11 cellular contexts compared by ENCODE assay signal in the genomic region with DNA sequence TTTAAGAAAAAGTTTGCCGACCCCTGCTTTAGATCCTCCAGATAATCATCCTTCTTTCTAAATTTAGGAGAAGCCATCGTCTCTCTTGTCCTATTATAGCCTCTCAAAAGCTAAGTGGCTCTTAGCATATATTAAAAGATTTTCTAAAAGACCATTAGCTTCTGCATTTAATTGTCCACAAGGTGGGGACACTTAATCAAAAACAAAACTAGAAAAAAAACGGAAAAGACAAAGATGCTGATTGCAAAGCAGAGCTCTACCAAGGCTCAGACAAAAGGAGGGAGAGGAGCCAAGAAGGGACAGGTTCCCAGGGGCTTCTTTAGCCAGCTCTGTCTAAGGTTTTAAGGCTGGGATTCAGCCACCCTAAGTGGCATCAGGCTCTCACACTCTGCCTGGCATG.
DNase-seq lines count a peak whose midpoint lies in the region; ATAC-seq and TF ChIP-seq lines count a peak whose summit lies in the region.
"Had no signal": no experiment of that assay in that cellular context is flagged by ENCODE, and none has a peak within 500 bp of the region (broad histone marks: within the 10 kb centered on the region; RNA-seq: fewer than 3 reads in every experiment).

No MANE protein-coding gene starts in this region.

- intact Hi-C loops in CD8-positive, alpha-beta T cell (cut with DNase I, micrococcal nuclease) = no loop called here

- no peaks in the 10 kb centered on the region for H3K9me2 ChIP-seq in GM23338 (ENCODE audit: insufficient read depth)

- H3K4me3 ChIP-seq in AG04449 (ENCODE audit: low read depth, low read length) (no peak overlapping the region), GM23338 (no peak overlapping the region)
- no peak overlapping the region for H3K4me3 ChIP-seq in CD8-positive, alpha-beta T cell (ENCODE audit: low read depth, low read length)
- H3K4me3 ChIP-seq: tibial nerve had no signal

- no peaks in the 10 kb centered on the region for H3K79me2 ChIP-seq in GM23338 (replicated peaks; ENCODE audit: insufficient read depth)

- H3K36me3 Mint-ChIP-seq in GM23338 (ENCODE audit: low read depth) = peaks cover 24% of the 10 kb centered on the region; the same call in 2 of the 3 replicates
- no peaks in the 10 kb centered on the region for H3K36me3 Mint-ChIP-seq in CD8-positive, alpha-beta T cell

- H3K27me3 ChIP-seq in GM23338 (ENCODE audit: insufficient read depth) (no peaks in the 10 kb centered on the region), foreskin keratinocyte (no peaks in the 10 kb centered on the region)
- no peaks in the 10 kb centered on the region for H3K27me3 ChIP-seq in CD8-positive, alpha-beta T cell (ENCODE audit: insufficient read depth, low read length)
- H3K27me3 ChIP-seq: tibial nerve had no signal

- ATAC-seq in GM23338 (no peak), foreskin keratinocyte (no peak), GM19324 (IDR thresholded peaks at IDR 0.05; ENCODE audit: low FRiP score, unreplicated experiment) (no peak)
- ATAC-seq in CD8-positive, alpha-beta T cell = no peak

- peaks cover 9% of the 10 kb centered on the region for H4K20me1 ChIP-seq in GM23338 (replicated peaks; ENCODE audit: insufficient read depth)

- peak; percentile 3 for TF ChIP-seq CTCF in AG04449 (IDR thresholded peaks at IDR 0.05; ENCODE audit: insufficient read depth, low read length, missing control alignments)
- TF ChIP-seq CTCF in GM23338 (conservative IDR thresholded peaks at IDR 0.05; ENCODE audit: low read depth in 2 of 2) = peak in 1 of 2 experiments; percentile 36; a peak in 2 of 4 replicates
- peak; percentile 60 for TF ChIP-seq CTCF in foreskin keratinocyte (conservative IDR thresholded peaks at IDR 0.05)
- no peak for TF ChIP-seq CTCF in CD8-positive, alpha-beta T cell (IDR thresholded peaks at IDR 0.05)

- H3K27ac Mint-ChIP-seq in GM23338 = no peak overlapping the region
- no peak overlapping the region for H3K27ac Mint-ChIP-seq in CD8-positive, alpha-beta T cell

- no peak overlapping the region for H3K4me2 ChIP-seq in GM23338

- H3K9me3 ChIP-seq in CD8-positive, alpha-beta T cell (ENCODE audit: low read length) = no peaks in the 10 kb centered on the region
- H3K9me3 ChIP-seq: tibial nerve had no signal

- in situ Hi-C loops in ACHN (cut with HindIII; ENCODE audit: low pct_ligation_motif_present, low pct_unique_long_range_greater_than_20kb, low sequenced_read_pairs) = no loop called here

- CTCF ChIA-PET in AG04449 (lab: Yijun Ruan, JAX) = interaction anchor here (0.6 to 10.1 kb wide), 28 partner anchors 10 to 1010 kb away, joined by 3 to 114 read pairs (median 3); a partner anchor contains a TSS
- CTCF ChIA-PET in CD8-positive, alpha-beta T cell (lab: Charles Lee) = no interaction called here

- H3K36me3 ChIP-seq in GM23338 (ENCODE audit: insufficient read depth) = no peaks in the 10 kb centered on the region
- H3K36me3 ChIP-seq in CD8-positive, alpha-beta T cell (ENCODE audit: insufficient read depth, low read length) = no peaks in the 10 kb centered on the region
- H3K36me3 ChIP-seq: tibial nerve had no signal

- no peak overlapping the region for H2AFZ ChIP-seq in GM23338

- no peaks in the 10 kb centered on the region for H3F3A ChIP-seq in GM23338 (replicated peaks; ENCODE audit: low read depth)

- no peak overlapping the region for H3K4me3 Mint-ChIP-seq in GM23338
- H3K4me3 Mint-ChIP-seq in CD8-positive, alpha-beta T cell = no peak overlapping the region

- H3K4me1 ChIP-seq in GM23338 (ENCODE audit: insufficient read depth) (no peaks in the 10 kb centered on the region), foreskin keratinocyte (no peaks in the 10 kb centered on the region)
- H3K4me1 ChIP-seq in CD8-positive, alpha-beta T cell (ENCODE audit: insufficient read depth, low read length) = no peaks in the 10 kb centered on the region
- H3K4me1 ChIP-seq: tibial nerve had no signal

- H3K9me3 Mint-ChIP-seq in GM23338 = no peaks in the 10 kb centered on the region
- H3K9me3 Mint-ChIP-seq in CD8-positive, alpha-beta T cell = no peaks in the 10 kb centered on the region

- peaks cover 13% of the 10 kb centered on the region; the same call in 2 of the 3 replicates for H3K4me1 Mint-ChIP-seq in GM23338
- H3K4me1 Mint-ChIP-seq in CD8-positive, alpha-beta T cell (ENCODE audit: low read depth) = no peaks in the 10 kb centered on the region

- H3K27me3 Mint-ChIP-seq in GM23338 (ENCODE audit: insufficient read depth, low read depth, poor library complexity) = peaks cover 6% of the 10 kb centered on the region
- H3K27me3 Mint-ChIP-seq in CD8-positive, alpha-beta T cell (ENCODE audit: low read depth) = peaks cover 14% of the 10 kb centered on the region

- POLR2A ChIA-PET in AG04449 (lab: Yijun Ruan, JAX) = interaction anchor here (1.0 kb wide), 1 partner anchor 428 kb away, joined by 4 read pairs; no protein-coding TSS in a partner anchor
- POLR2A ChIA-PET in CD8-positive, alpha-beta T cell (lab: Charles Lee) = no interaction called here

- DNase-seq in AG04449 (ENCODE audit: low read depth, low spot score) (no peak), GM23338 (ENCODE audit: low spot score) (peak; percentile 17), RPMI7951 (ENCODE audit: low read depth) (peak; percentile 32), foreskin keratinocyte (no peak), ACHN (no peak), NCI-H128 (lab: John Stamatoyannopoulos, UW; ENCODE audit: unreplicated experiment) (no peak)
- DNase-seq in CD8-positive, alpha-beta T cell = no peak
- DNase-seq: activated effector memory CD4-positive, alpha-beta T cell treated with anti-CD3 and anti-CD28 coated beads, Interleukin-2, amount 50 U/mL, for 16 hours; DND-41 had no signal

- H3K27ac ChIP-seq in GM23338 (ENCODE audit: low read depth) (no peak overlapping the region), foreskin keratinocyte (no peak overlapping the region)
- H3K27ac ChIP-seq in CD8-positive, alpha-beta T cell (ENCODE audit: low read depth, low read length) = no peak overlapping the region
- H3K27ac ChIP-seq: tibial nerve had no signal

TF ChIP-seq in GM23338, 12 proteins besides CTCF, POLR2A, EP300 and RAD21:
- TF ChIP-seq EZH2 (IDR thresholded peaks at IDR 0.05; ENCODE audit: low read depth, unreplicated experiment) = no peak
- TF ChIP-seq, protein P1, sequence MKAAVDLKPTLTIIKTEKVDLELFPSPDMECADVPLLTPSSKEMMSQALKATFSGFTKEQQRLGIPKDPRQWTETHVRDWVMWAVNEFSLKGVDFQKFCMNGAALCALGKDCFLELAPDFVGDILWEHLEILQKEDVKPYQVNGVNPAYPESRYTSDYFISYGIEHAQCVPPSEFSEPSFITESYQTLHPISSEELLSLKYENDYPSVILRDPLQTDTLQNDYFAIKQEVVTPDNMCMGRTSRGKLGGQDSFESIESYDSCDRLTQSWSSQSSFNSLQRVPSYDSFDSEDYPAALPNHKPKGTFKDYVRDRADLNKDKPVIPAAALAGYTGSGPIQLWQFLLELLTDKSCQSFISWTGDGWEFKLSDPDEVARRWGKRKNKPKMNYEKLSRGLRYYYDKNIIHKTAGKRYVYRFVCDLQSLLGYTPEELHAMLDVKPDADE (IDR thresholded peaks at IDR 0.05) = no peak

Comparison
In these comparisons a context has a peak if more than half of its experiments do, and no peak if none do; other contexts are left out.
1. DNase-seq: peak in GM23338 (single experiment) and RPMI7951 (single experiment); none in AG04449 (single experiment), foreskin keratinocyte (0 of 2), CD8-positive, alpha-beta T cell (0 of 7), ACHN (single experiment) and NCI-H128 (single experiment).